ENCODE assay signal across 18 cellular contexts in genomic region chr2:233140913-233141469, GRCh38.
DNase-seq lines count a peak whose midpoint lies in the region; ATAC-seq and TF ChIP-seq lines count a peak whose summit lies in the region.
"Had no signal": no experiment of that assay in that cellular context is flagged by ENCODE, and none has a peak within 500 bp of the region (broad histone marks: within the 10 kb centered on the region; RNA-seq: fewer than 3 reads in every experiment).

No MANE protein-coding gene starts in this region.

- no peak for ATAC-seq in activated CD4-positive, alpha-beta T cell treated with anti-CD3 and anti-CD28 coated beads for 36 hours
- no peak for ATAC-seq in central memory CD8-positive, alpha-beta T cell (replicated peaks; ENCODE audit: extremely low read depth, poor library complexity, severe bottlenecking)
- no peak for ATAC-seq in natural killer cell treated with Interleukin-12 subunit alpha and Interleukin-12 subunit beta and Interleukin-15 and Interleukin-18, amount 100 ng/mL, for 72 hours
- ATAC-seq: left ventricle myocardium superior had no signal

- intact Hi-C loops in activated CD4-positive, alpha-beta T cell treated with anti-CD3 and anti-CD28 coated beads for 36 hours (cut with DNase I, micrococcal nuclease) = no loop called here

- H3K9me3 ChIP-seq in HUES64 (ENCODE audit: insufficient read depth, low read depth, low read length) = 0 out of 2 replicates have a peak, but pooled peaks cover 1% of the 10 kb centered on the region

- peak overlapping the region; percentile 4 for H3K4me3 Mint-ChIP-seq in activated CD4-positive, alpha-beta T cell treated with anti-CD3 and anti-CD28 coated beads, Interleukin-2, amount 10 ng/mL, durations not matched to agents 7 days and 5 days
- no peak overlapping the region for H3K4me3 Mint-ChIP-seq in activated CD4-positive, alpha-beta T cell treated with anti-CD3 and anti-CD28 coated beads for 36 hours
- peak overlapping the region; percentile 34 for H3K4me3 Mint-ChIP-seq in central memory CD8-positive, alpha-beta T cell
- H3K4me3 Mint-ChIP-seq in natural killer cell treated with Interleukin-12 subunit alpha and Interleukin-12 subunit beta and Interleukin-15 and Interleukin-18, amount 100 ng/mL, for 72 hours = peak overlapping the region; percentile 74
- H3K4me3 Mint-ChIP-seq: activated T-helper 1 cell treated with anti-CD3 and anti-CD28 coated beads, Interleukin-12 subunit alpha, Interleukin-12 subunit beta, Interleukin-2, Interleukin-4 antibody, amounts not matched to agents 30 ng/mL and 10 ng/mL and 1 ng/mL, durations not matched to agents 14 hours and 24 hours and 36 hours had no signal

- H3K9me3 Mint-ChIP-seq in activated CD4-positive, alpha-beta T cell treated with anti-CD3 and anti-CD28 coated beads, Interleukin-2, amount 10 ng/mL, durations not matched to agents 7 days and 5 days = no peaks in the 10 kb centered on the region
- no peaks in the 10 kb centered on the region for H3K9me3 Mint-ChIP-seq in activated CD4-positive, alpha-beta T cell treated with anti-CD3 and anti-CD28 coated beads for 36 hours (ENCODE audit: low read depth)
- H3K9me3 Mint-ChIP-seq in central memory CD8-positive, alpha-beta T cell = no peaks in the 10 kb centered on the region
- peaks cover 12% of the 10 kb centered on the region for H3K9me3 Mint-ChIP-seq in natural killer cell treated with Interleukin-12 subunit alpha and Interleukin-12 subunit beta and Interleukin-15 and Interleukin-18, amount 100 ng/mL, for 72 hours
- H3K9me3 Mint-ChIP-seq: activated T-helper 1 cell treated with anti-CD3 and anti-CD28 coated beads, Interleukin-12 subunit alpha, Interleukin-12 subunit beta, Interleukin-2, Interleukin-4 antibody, amounts not matched to agents 30 ng/mL and 10 ng/mL and 1 ng/mL, durations not matched to agents 14 hours and 24 hours and 36 hours had no signal

- peaks cover 78% of the 10 kb centered on the region for H3K36me3 Mint-ChIP-seq in activated CD4-positive, alpha-beta T cell treated with anti-CD3 and anti-CD28 coated beads, Interleukin-2, amount 10 ng/mL, durations not matched to agents 7 days and 5 days (ENCODE audit: low read depth)
- H3K36me3 Mint-ChIP-seq in activated CD4-positive, alpha-beta T cell treated with anti-CD3 and anti-CD28 coated beads for 36 hours (ENCODE audit: low read depth) = peaks cover 57% of the 10 kb centered on the region
- H3K36me3 Mint-ChIP-seq in central memory CD8-positive, alpha-beta T cell (ENCODE audit: insufficient read depth) = peaks cover 70% of the 10 kb centered on the region
- peaks cover 52% of the 10 kb centered on the region for H3K36me3 Mint-ChIP-seq in natural killer cell treated with Interleukin-12 subunit alpha and Interleukin-12 subunit beta and Interleukin-15 and Interleukin-18, amount 100 ng/mL, for 72 hours

- H3K4me1 ChIP-seq in HUES64 (ENCODE audit: insufficient read depth, low read length) = peaks cover 37% of the 10 kb centered on the region

- DNase-seq in activated CD4-positive, alpha-beta T cell treated with anti-CD3 and anti-CD28 coated beads, Interleukin-2, amount 10 ng/mL, durations not matched to agents 7 days and 5 days = no peak
- no peak for DNase-seq in activated CD4-positive, alpha-beta T cell treated with anti-CD3 and anti-CD28 coated beads for 36 hours
- DNase-seq in central memory CD8-positive, alpha-beta T cell (ENCODE audit: low spot score in 2 of 2) = no peak
- no peak for DNase-seq in natural killer cell treated with Interleukin-12 subunit alpha and Interleukin-12 subunit beta and Interleukin-15 and Interleukin-18, amount 100 ng/mL, for 72 hours (ENCODE audit: low spot score)
- no peak for DNase-seq in LoVo (ENCODE audit: low spot score)
- DNase-seq in NCI-H446 treated with DMSO at 0.1 percent for 48 hours (lab: John Stamatoyannopoulos, UW) = no peak
- no peak for DNase-seq in brain microvascular endothelial cell
- DNase-seq: 8988T; activated CD4-positive, alpha-beta T cell treated with anti-CD3 and anti-CD28 coated beads, Interleukin-2, amount 50 U/mL, for 1 hour; GOT3; KG1; left ventricle myocardium superior; NCI-H82; posterior cingulate gyrus had no signal

- H3K27me3 Mint-ChIP-seq in activated CD4-positive, alpha-beta T cell treated with anti-CD3 and anti-CD28 coated beads, Interleukin-2, amount 10 ng/mL, durations not matched to agents 7 days and 5 days = no peaks in the 10 kb centered on the region
- H3K27me3 Mint-ChIP-seq in activated CD4-positive, alpha-beta T cell treated with anti-CD3 and anti-CD28 coated beads for 36 hours = no peaks in the 10 kb centered on the region
- no peaks in the 10 kb centered on the region for H3K27me3 Mint-ChIP-seq in central memory CD8-positive, alpha-beta T cell
- no peaks in the 10 kb centered on the region for H3K27me3 Mint-ChIP-seq in natural killer cell treated with Interleukin-12 subunit alpha and Interleukin-12 subunit beta and Interleukin-15 and Interleukin-18, amount 100 ng/mL, for 72 hours

- H3K4me3 ChIP-seq in HUES64 (ENCODE audit: low read length) = peak overlapping the region; percentile 1; the same call in 1 of the 2 replicates
- H3K4me3 ChIP-seq in brain microvascular endothelial cell (ENCODE audit: low read depth, low read length) = no peak overlapping the region
- H3K4me3 ChIP-seq: tibial nerve had no signal

- no peak for TF ChIP-seq CTCF in brain microvascular endothelial cell (IDR thresholded peaks at IDR 0.05; ENCODE audit: low read depth, low read length, missing control alignments)

- POLR2A ChIA-PET in activated CD4-positive, alpha-beta T cell treated with anti-CD3 and anti-CD28 coated beads, Interleukin-2, amount 10 ng/mL, durations not matched to agents 7 days and 5 days (lab: Charles Lee) = no interaction called here
- POLR2A ChIA-PET in activated CD4-positive, alpha-beta T cell treated with anti-CD3 and anti-CD28 coated beads for 36 hours (lab: Charles Lee) = no interaction called here

- CTCF ChIA-PET in activated CD4-positive, alpha-beta T cell treated with anti-CD3 and anti-CD28 coated beads, Interleukin-2, amount 10 ng/mL, durations not matched to agents 7 days and 5 days (lab: Charles Lee) = interaction anchor here (1.0 kb wide), 1 partner anchor 35 kb away, joined by 3 read pairs; no protein-coding TSS in a partner anchor
- CTCF ChIA-PET in activated CD4-positive, alpha-beta T cell treated with anti-CD3 and anti-CD28 coated beads for 36 hours (lab: Charles Lee) = interaction anchor here (0.7 to 1.1 kb wide), 2 partner anchors 80 to 570 kb away, joined by 3 to 6 read pairs; no protein-coding TSS in a partner anchor

- H3K36me3 ChIP-seq in HUES64 (ENCODE audit: insufficient read depth, low read length) (no peaks in the 10 kb centered on the region), brain microvascular endothelial cell (replicated peaks) (no peaks in the 10 kb centered on the region)

- H3K27me3 ChIP-seq in HUES64 (ENCODE audit: insufficient read depth, low read length) (no peaks in the 10 kb centered on the region), brain microvascular endothelial cell (replicated peaks) (peaks cover 2% of the 10 kb centered on the region)
- H3K27me3 ChIP-seq: tibial nerve had no signal

- peak overlapping the region; percentile 11 for H3K27ac Mint-ChIP-seq in activated CD4-positive, alpha-beta T cell treated with anti-CD3 and anti-CD28 coated beads, Interleukin-2, amount 10 ng/mL, durations not matched to agents 7 days and 5 days
- H3K27ac Mint-ChIP-seq in activated CD4-positive, alpha-beta T cell treated with anti-CD3 and anti-CD28 coated beads for 36 hours = no peak overlapping the region
- peak overlapping the region; percentile 85 for H3K27ac Mint-ChIP-seq in central memory CD8-positive, alpha-beta T cell (ENCODE audit: low read depth)
- H3K27ac Mint-ChIP-seq in natural killer cell treated with Interleukin-12 subunit alpha and Interleukin-12 subunit beta and Interleukin-15 and Interleukin-18, amount 100 ng/mL, for 72 hours = peak overlapping the region; percentile 87 to 91

- 58% methylated on average over 11 of the region's 11 CpGs for WGBS in HUES64

- no peak overlapping the region for H3K9ac ChIP-seq in HUES64 (ENCODE audit: low read depth, low read length)

- in situ Hi-C loops in brain microvascular endothelial cell (cut with HindIII; ENCODE audit: low pct_ligation_motif_present, low sequenced_read_pairs) = no loop called here

- H3K27ac ChIP-seq in HUES64 (ENCODE audit: low read depth, low read length) (peak overlapping the region; percentile 88), brain microvascular endothelial cell (no peak overlapping the region)
- H3K27ac ChIP-seq: HL-60, tibial nerve had no signal

- peaks cover 37% of the 10 kb centered on the region for H3K4me1 Mint-ChIP-seq in activated CD4-positive, alpha-beta T cell treated with anti-CD3 and anti-CD28 coated beads, Interleukin-2, amount 10 ng/mL, durations not matched to agents 7 days and 5 days
- peaks cover 24% of the 10 kb centered on the region for H3K4me1 Mint-ChIP-seq in activated CD4-positive, alpha-beta T cell treated with anti-CD3 and anti-CD28 coated beads for 36 hours
- H3K4me1 Mint-ChIP-seq in central memory CD8-positive, alpha-beta T cell = peaks cover 54% of the 10 kb centered on the region
- H3K4me1 Mint-ChIP-seq in natural killer cell treated with Interleukin-12 subunit alpha and Interleukin-12 subunit beta and Interleukin-15 and Interleukin-18, amount 100 ng/mL, for 72 hours (ENCODE audit: low read depth in 2 of 2) = peaks cover 55 to 60% of the 10 kb centered on the region in 2 donors
